Comparison of ENCODE assay signal across 9 cellular contexts in the genomic region with DNA sequence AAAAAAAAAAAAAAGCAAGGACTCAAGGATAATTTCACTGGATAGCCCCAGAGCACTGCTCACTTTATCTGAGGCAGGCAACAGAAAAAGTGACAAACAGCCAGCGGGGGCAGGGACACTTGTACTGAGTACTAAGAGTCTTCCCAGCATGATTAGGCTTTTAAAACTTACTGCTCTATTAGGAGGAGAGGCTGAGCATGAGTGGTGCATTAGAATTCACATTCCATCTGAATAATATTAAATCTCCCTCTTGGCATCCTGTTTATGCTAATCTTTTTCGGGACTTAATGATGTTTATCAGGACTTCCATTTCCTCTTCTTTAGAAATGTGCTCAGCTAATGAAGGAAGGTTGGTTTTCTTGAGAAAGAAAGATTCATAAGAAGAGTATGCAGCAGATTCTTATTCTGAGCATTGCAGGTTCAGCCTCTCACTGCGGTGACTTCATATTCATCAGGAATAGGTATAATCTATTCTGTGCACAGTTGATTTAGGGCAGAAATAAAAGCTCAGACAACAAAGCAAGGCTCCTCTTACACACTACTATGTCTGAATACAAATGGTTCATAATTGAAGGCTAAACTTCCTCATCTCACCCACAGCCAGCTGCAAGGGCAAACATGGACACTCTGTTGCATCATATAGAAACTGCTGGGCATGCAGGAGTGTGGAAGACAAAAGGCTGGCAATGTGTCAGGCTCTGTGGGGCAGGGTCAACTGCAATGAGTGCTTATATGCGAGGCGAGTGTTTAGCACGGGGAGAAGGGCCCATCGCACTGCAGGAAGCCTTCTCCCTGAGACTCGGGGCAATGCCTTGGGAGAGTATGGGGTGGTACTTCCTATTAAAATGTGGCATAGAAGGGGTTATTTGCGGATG.
DNase-seq lines count a peak whose midpoint lies in the region; ATAC-seq lines count a peak whose summit lies in the region.
"Had no signal": no experiment of that assay in that cellular context is flagged by ENCODE, and none has a peak within 500 bp of the region (broad histone marks: within the 10 kb centered on the region; RNA-seq: fewer than 3 reads in every experiment).

No MANE protein-coding gene starts in this region.

- H3K27ac ChIP-seq in muscle layer of colon (ENCODE audit: low read depth, low read length), result peak overlapping the region; percentile 45

- H3K9me3 Mint-ChIP-seq in dendritic cell treated with granulocyte-macrophage colony-stimulating factor and Interleukin-4, amounts not matched to agents 40 ng/mL and 50 ng/mL, for 4 days, result no peaks in the 10 kb centered on the region

- peak overlapping the region; percentile 86 for H3K27ac Mint-ChIP-seq in dendritic cell treated with granulocyte-macrophage colony-stimulating factor and Interleukin-4, amounts not matched to agents 40 ng/mL and 50 ng/mL, for 4 days

- peaks cover 57% of the 10 kb centered on the region for H3K4me1 Mint-ChIP-seq in dendritic cell treated with granulocyte-macrophage colony-stimulating factor and Interleukin-4, amounts not matched to agents 40 ng/mL and 50 ng/mL, for 4 days (ENCODE audit: low read depth)

- peaks cover 71% of the 10 kb centered on the region for H3K4me1 ChIP-seq in muscle layer of colon (ENCODE audit: insufficient read depth, low read length)

- no peak overlapping the region for H3K4me3 ChIP-seq in muscle layer of colon (ENCODE audit: low read depth in 1 of 2, low read length in 2 of 2)

- no peaks in the 10 kb centered on the region for H3K9me3 ChIP-seq in muscle layer of colon (ENCODE audit: low read length)

- no peak overlapping the region for H3K4me3 Mint-ChIP-seq in dendritic cell treated with granulocyte-macrophage colony-stimulating factor and Interleukin-4, amounts not matched to agents 40 ng/mL and 50 ng/mL, for 4 days

- peaks cover 57% of the 10 kb centered on the region for H3K36me3 ChIP-seq in muscle layer of colon (ENCODE audit: insufficient read depth, low read length)

- ATAC-seq in HG02798 (IDR thresholded peaks at IDR 0.05; ENCODE audit: poor library complexity, unreplicated experiment) (no peak), GM18502 (IDR thresholded peaks at IDR 0.05; ENCODE audit: poor library complexity, unreplicated experiment) (no peak), HG02938 (IDR thresholded peaks at IDR 0.05; ENCODE audit: unreplicated experiment) (no peak)

- no peaks in the 10 kb centered on the region for H3K27me3 Mint-ChIP-seq in dendritic cell treated with granulocyte-macrophage colony-stimulating factor and Interleukin-4, amounts not matched to agents 40 ng/mL and 50 ng/mL, for 4 days

- peak; percentile 75 for DNase-seq in CD1c-positive myeloid dendritic cell (ENCODE audit: extremely low spot score)
- peak; percentile 77 for DNase-seq in NCI-H2107 treated with DMSO at 0.1 percent for 48 hours (lab: John Stamatoyannopoulos, UW; ENCODE audit: unreplicated experiment)
- DNase-seq in stimulated activated naive CD4-positive, alpha-beta T cell treated with Interleukin-2 at 50 U/mL for 16 hours (lab: John Stamatoyannopoulos, UW), result no peak
- DNase-seq: mammary epithelial cell had no signal

- intact Hi-C loops in dendritic cell treated with granulocyte-macrophage colony-stimulating factor and Interleukin-4, amounts not matched to agents 40 ng/mL and 50 ng/mL, for 4 days (cut with micrococcal nuclease), result loop anchor here (1.0 kb wide), 1 partner anchor 12 kb away; no protein-coding TSS in a partner anchor

- no peaks in the 10 kb centered on the region for H3K36me3 Mint-ChIP-seq in dendritic cell treated with granulocyte-macrophage colony-stimulating factor and Interleukin-4, amounts not matched to agents 40 ng/mL and 50 ng/mL, for 4 days (ENCODE audit: low read depth)

- H3K9ac ChIP-seq in muscle layer of colon (ENCODE audit: low read length), result no peak overlapping the region

- no peaks in the 10 kb centered on the region for H3K27me3 ChIP-seq in muscle layer of colon (ENCODE audit: control insufficient read depth in 1 of 2, insufficient read depth in 2 of 2, low read length in 2 of 2)
